In the genomic region with DNA sequence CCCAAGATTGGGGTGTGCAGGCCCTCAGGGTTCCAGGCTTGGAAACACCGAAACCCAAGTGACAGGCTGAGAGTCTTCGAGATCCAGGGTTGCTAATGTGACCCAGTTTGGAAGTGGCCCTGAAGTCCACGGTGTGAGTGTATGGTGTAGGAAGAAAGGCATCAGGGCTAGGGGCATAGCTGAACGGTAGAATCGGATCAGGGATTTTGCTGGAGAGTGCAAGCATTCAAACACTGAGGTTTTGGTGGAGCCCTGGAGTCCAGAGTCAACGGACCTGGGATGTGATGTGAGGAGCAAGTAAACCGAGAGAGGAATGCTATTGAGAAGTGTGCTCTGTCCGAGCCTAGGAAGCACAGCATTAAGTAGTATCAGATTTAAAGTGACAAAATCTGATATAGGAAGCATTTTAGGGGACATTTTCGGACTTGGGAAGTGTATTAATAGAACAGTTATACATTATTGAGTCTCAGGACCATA, we compare ENCODE assay signal across 8 cellular contexts.
A peak's percentile ranks its signal among the peaks of the same experiment; 100 is the strongest.
DNase-seq lines count a peak whose midpoint lies in the region; ATAC-seq and TF ChIP-seq lines count a peak whose summit lies in the region.

No MANE protein-coding gene starts in this region.

- peaks cover 55% of the 10 kb centered on the region for H3K79me2 ChIP-seq in OCI-LY1 (ENCODE audit: insufficient read depth, low read length)

- peak overlapping the region; percentile 91 for H3K4me3 Mint-ChIP-seq in stimulated activated naive CD8-positive, alpha-beta T cell treated with anti-CD3 and anti-CD28 coated beads, Interleukin-15, Interleukin-2, amounts not matched to agents 100 ng/mL and 50 ng/mL, for 24 hours
- H3K4me3 Mint-ChIP-seq in effector memory CD8-positive, alpha-beta T cell, result peak overlapping the region; percentile 97 to 98

- no peaks in the 10 kb centered on the region for H3K36me3 ChIP-seq in OCI-LY1 (ENCODE audit: insufficient read depth, low read length)
- H3K36me3 ChIP-seq in mucosa of rectum (ENCODE audit: control insufficient read depth in 2 of 2, insufficient read depth in 2 of 2, low read length in 2 of 2), result peaks cover 0 to 2% of the 10 kb centered on the region in 2 donors

- no peaks in the 10 kb centered on the region for H4K20me1 ChIP-seq in OCI-LY1 (ENCODE audit: insufficient read depth, low read length)

- no peak for TF ChIP-seq CTCF in OCI-LY1 (IDR thresholded peaks at IDR 0.05; ENCODE audit: low read length)

- H3K9me3 ChIP-seq in OCI-LY1 (ENCODE audit: low read length) (no peaks in the 10 kb centered on the region), mucosa of rectum (ENCODE audit: control insufficient read depth in 2 of 2, low read length in 2 of 2) (no peaks in the 10 kb centered on the region)

- no peak for DNase-seq in stimulated activated naive CD8-positive, alpha-beta T cell treated with anti-CD3 and anti-CD28 coated beads, Interleukin-15, Interleukin-2, amounts not matched to agents 100 U/mL and 50 U/mL, for 24 hours
- no peak for DNase-seq in effector memory CD8-positive, alpha-beta T cell
- DNase-seq in NCI-H1048 (lab: John Stamatoyannopoulos, UW), result no peak

- H3F3A ChIP-seq in OCI-LY1 (ENCODE audit: insufficient read depth, low read length), result no peaks in the 10 kb centered on the region

- H3K4me2 ChIP-seq in OCI-LY1 (ENCODE audit: low read length), result peak overlapping the region; percentile 98

- H3K9ac ChIP-seq in OCI-LY1 (ENCODE audit: low read length), result peak overlapping the region; percentile 84
- H3K9ac ChIP-seq in mucosa of rectum (ENCODE audit: low read depth in 1 of 2, low read length in 2 of 2), result peak overlapping the region; percentile 78 to 99

- peaks cover 61% of the 10 kb centered on the region for H3K4me1 ChIP-seq in OCI-LY1 (ENCODE audit: insufficient read depth, low read length, severe bottlenecking)
- peaks cover 19 to 24% of the 10 kb centered on the region in 2 donors for H3K4me1 ChIP-seq in mucosa of rectum (ENCODE audit: control insufficient read depth in 2 of 2, insufficient read depth in 2 of 2, low read length in 2 of 2)

- no peak overlapping the region for H2AFZ ChIP-seq in OCI-LY1 (ENCODE audit: low read length)

- H3K4me3 ChIP-seq in OCI-LY1 (ENCODE audit: low read depth, low read length, poor library complexity, severe bottlenecking) (peak overlapping the region; percentile 80), mucosa of rectum (ENCODE audit: low read length in 2 of 2) (peak overlapping the region; percentile 90 to 96)

- ATAC-seq in stimulated activated naive CD8-positive, alpha-beta T cell treated with anti-CD3 and anti-CD28 coated beads, Interleukin-15, Interleukin-2, amounts not matched to agents 100 U/mL and 50 U/mL, for 24 hours, result no peak
- no peak for ATAC-seq in effector memory CD8-positive, alpha-beta T cell (replicated peaks)
- ATAC-seq in HG02970 (IDR thresholded peaks at IDR 0.05; ENCODE audit: low FRiP score, unreplicated experiment), result no peak
- ATAC-seq in HG03571 (IDR thresholded peaks at IDR 0.05; ENCODE audit: unreplicated experiment), result no peak

- peaks cover 64% of the 10 kb centered on the region for H3K4me1 Mint-ChIP-seq in stimulated activated naive CD8-positive, alpha-beta T cell treated with anti-CD3 and anti-CD28 coated beads, Interleukin-15, Interleukin-2, amounts not matched to agents 100 ng/mL and 50 ng/mL, for 24 hours (ENCODE audit: low read depth)
- peaks cover 55 to 70% of the 10 kb centered on the region in 2 donors for H3K4me1 Mint-ChIP-seq in effector memory CD8-positive, alpha-beta T cell (ENCODE audit: low read depth in 2 of 2)

- H3K9me3 Mint-ChIP-seq in stimulated activated naive CD8-positive, alpha-beta T cell treated with anti-CD3 and anti-CD28 coated beads, Interleukin-15, Interleukin-2, amounts not matched to agents 100 ng/mL and 50 ng/mL, for 24 hours, result no peaks in the 10 kb centered on the region
- H3K9me3 Mint-ChIP-seq in effector memory CD8-positive, alpha-beta T cell, result no peaks in the 10 kb centered on the region

- H3K27me3 Mint-ChIP-seq in stimulated activated naive CD8-positive, alpha-beta T cell treated with anti-CD3 and anti-CD28 coated beads, Interleukin-15, Interleukin-2, amounts not matched to agents 100 ng/mL and 50 ng/mL, for 24 hours, result no peaks in the 10 kb centered on the region
- no peaks in the 10 kb centered on the region for H3K27me3 Mint-ChIP-seq in effector memory CD8-positive, alpha-beta T cell

- H3K9me2 ChIP-seq in OCI-LY1 (ENCODE audit: low read depth, low read length), result no peaks in the 10 kb centered on the region

- H3K27me3 ChIP-seq in OCI-LY1 (ENCODE audit: insufficient read depth, low read length) (no peaks in the 10 kb centered on the region), mucosa of rectum (ENCODE audit: control insufficient read depth in 2 of 2, insufficient read depth in 2 of 2, low read length in 2 of 2) (no peaks in the 10 kb centered on the region)

- H3K27ac Mint-ChIP-seq in stimulated activated naive CD8-positive, alpha-beta T cell treated with anti-CD3 and anti-CD28 coated beads, Interleukin-15, Interleukin-2, amounts not matched to agents 100 ng/mL and 50 ng/mL, for 24 hours, result peak overlapping the region; percentile 97
- H3K27ac Mint-ChIP-seq in effector memory CD8-positive, alpha-beta T cell, result peak overlapping the region; percentile 96 to 98

- H3K36me3 Mint-ChIP-seq in stimulated activated naive CD8-positive, alpha-beta T cell treated with anti-CD3 and anti-CD28 coated beads, Interleukin-15, Interleukin-2, amounts not matched to agents 100 ng/mL and 50 ng/mL, for 24 hours (ENCODE audit: low read depth), result peaks cover 34% of the 10 kb centered on the region
- H3K36me3 Mint-ChIP-seq in effector memory CD8-positive, alpha-beta T cell (ENCODE audit: insufficient read depth), result peaks cover 14% of the 10 kb centered on the region

- H3K27ac ChIP-seq in OCI-LY1 (ENCODE audit: low read depth, low read length, poor library complexity, severe bottlenecking) (peak overlapping the region; percentile 91), mucosa of rectum (ENCODE audit: low read depth in 2 of 2, low read length in 2 of 2) (peak overlapping the region; percentile 99)
